8 cellular contexts compared by ENCODE assay signal in the genomic region with DNA sequence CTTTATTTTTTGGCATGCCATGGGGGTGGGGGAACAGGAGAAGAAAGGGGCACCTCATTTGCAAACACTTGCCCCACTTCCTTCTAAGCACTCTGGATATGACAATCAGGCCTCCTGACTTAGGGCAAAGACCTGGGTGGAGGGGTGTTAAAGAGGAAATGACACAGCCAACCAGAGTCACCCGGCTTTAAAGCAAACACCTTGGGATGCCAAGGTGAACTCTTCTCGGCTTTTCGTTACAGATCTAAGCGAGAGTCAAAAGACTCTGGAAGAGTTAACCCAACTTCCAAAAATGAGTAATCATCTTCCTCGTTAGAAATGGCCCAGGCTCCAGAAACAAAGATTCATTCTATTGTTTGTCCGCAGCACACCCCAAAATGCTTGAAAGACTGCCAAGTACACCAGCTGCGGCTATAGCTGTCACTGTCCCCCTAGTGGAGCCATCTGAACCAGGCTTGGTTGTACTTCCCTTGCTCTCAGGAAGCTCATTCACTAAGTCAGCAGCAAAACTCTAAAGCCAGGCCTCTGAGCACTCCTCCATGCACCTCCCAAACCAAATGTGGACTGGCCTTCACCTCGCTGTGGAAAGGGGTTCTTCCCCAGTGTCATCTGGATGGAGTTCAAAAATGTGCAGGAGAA. TPM values are rescaled to one million over a fixed set of nuclear protein-coding genes. Genes with fewer than 3 reads are reported as not detected.
DNase-seq lines count a peak whose midpoint lies in the region; ATAC-seq and TF ChIP-seq lines count a peak whose summit lies in the region.

No MANE protein-coding gene starts in this region.

- H3K4me1 ChIP-seq in Peyer's patch (peaks cover 21 to 85% (median 63%) of the 10 kb centered on the region in 4 donors), heart left ventricle (peaks cover 16 to 99% (median 91%) of the 10 kb centered on the region in 12 donors), gastrocnemius medialis (peaks cover 83 to 86% of the 10 kb centered on the region in 2 donors)

- DNase-seq in AG04449 (ENCODE audit: low read depth, low spot score) (no peak), Peyer's patch (peak; percentile 62 to 92 (median 80)), heart left ventricle (peak; percentile 74 to 83 (median 81)), gastrocnemius medialis (peak in 1 of 2 donors; percentile 72), T1000 (lab: John Stamatoyannopoulos, UW) (no peak)
- DNase-seq in activated naive CD4-positive, alpha-beta T cell treated with anti-CD3 and anti-CD28 coated beads, Interleukin-2, amount 50 U/mL, for 72 hours (ENCODE audit: low spot score in 2 of 2): peak; percentile 63 to 71

- H3K9me3 ChIP-seq in Peyer's patch: no peaks in the 10 kb centered on the region
- H3K9me3 ChIP-seq in heart left ventricle: no peaks in the 10 kb centered on the region
- H3K9me3 ChIP-seq in gastrocnemius medialis: no peaks in the 10 kb centered on the region

- H3K9me3 Mint-ChIP-seq in activated naive CD4-positive, alpha-beta T cell treated with anti-CD3 and anti-CD28 coated beads, Interleukin-2, amount 50 U/mL, for 72 hours: no peaks in the 10 kb centered on the region

- peak overlapping the region; percentile 62 to 96 for H3K27ac Mint-ChIP-seq in activated naive CD4-positive, alpha-beta T cell treated with anti-CD3 and anti-CD28 coated beads, Interleukin-2, amount 50 U/mL, for 72 hours

- 24 to 37% (median 31%) methylated on average over 8 of the region's 8 CpGs for WGBS in heart left ventricle, 4 donors

- no peaks in the 10 kb centered on the region for H3K36me3 ChIP-seq in Peyer's patch
- H3K36me3 ChIP-seq in heart left ventricle: no peaks in the 10 kb centered on the region
- no peaks in the 10 kb centered on the region for H3K36me3 ChIP-seq in gastrocnemius medialis

- H3K27ac ChIP-seq in Peyer's patch (peak overlapping the region; percentile 66 to 85 (median 78)), heart left ventricle (peak overlapping the region; percentile 18 to 93 (median 80)), gastrocnemius medialis (peak overlapping the region; percentile 92 to 97 (median 92))

- in situ Hi-C loops in gastrocnemius medialis (cut with MboI; ENCODE audit: low sequenced_read_pairs in 4 of 4): no loop called here

- H3K36me3 Mint-ChIP-seq in activated naive CD4-positive, alpha-beta T cell treated with anti-CD3 and anti-CD28 coated beads, Interleukin-2, amount 50 U/mL, for 72 hours: peaks cover 7 to 8% of the 10 kb centered on the region in 2 donors

- no peak for TF ChIP-seq POLR2A in Peyer's patch (IDR thresholded peaks at IDR 0.05)
- TF ChIP-seq POLR2A in heart left ventricle (IDR thresholded peaks at IDR 0.05): no peak
- no peak for TF ChIP-seq POLR2A in gastrocnemius medialis (IDR thresholded peaks at IDR 0.05)

- ATAC-seq in GM18517 (IDR thresholded peaks at IDR 0.05; ENCODE audit: unreplicated experiment) (peak; percentile 37), HG03025 (IDR thresholded peaks at IDR 0.05; ENCODE audit: low FRiP score, unreplicated experiment) (peak; percentile 31), heart left ventricle (peak; percentile 19 to 60 (median 48)), gastrocnemius medialis (peak; percentile 14 to 29)
- peak; percentile 51 to 67 for ATAC-seq in activated naive CD4-positive, alpha-beta T cell treated with anti-CD3 and anti-CD28 coated beads, Interleukin-2, amount 50 U/mL, for 72 hours

- H3K4me3 ChIP-seq in AG04449 (ENCODE audit: low read depth, low read length) (no peak overlapping the region), Peyer's patch (peak overlapping the region in 1 of 4 donors; percentile 4), heart left ventricle (peak overlapping the region in 1 of 12 donors; percentile 33), gastrocnemius medialis (no peak overlapping the region)

- H3K27me3 ChIP-seq in Peyer's patch (no peaks in the 10 kb centered on the region), heart left ventricle (no peaks in the 10 kb centered on the region), gastrocnemius medialis (no peaks in the 10 kb centered on the region)

- POLR2A ChIA-PET in AG04449 (lab: Yijun Ruan, JAX): no interaction called here

- TF ChIP-seq CTCF in AG04449 (IDR thresholded peaks at IDR 0.05; ENCODE audit: insufficient read depth, low read length, missing control alignments) (peak; percentile 24), Peyer's patch (IDR thresholded peaks at IDR 0.05) (peak; percentile 46 to 82 (median 70)), heart left ventricle (IDR thresholded peaks at IDR 0.05) (peak; percentile 35 to 69 (median 57)), gastrocnemius medialis (IDR thresholded peaks at IDR 0.05 in 4 of 5, conservative IDR thresholded peaks at IDR 0.05 in 1 of 5) (peak; percentile 52 to 70 (median 63))

- CTCF ChIA-PET in AG04449 (lab: Yijun Ruan, JAX): interaction anchor here (1.4 to 8.5 kb wide), 3 partner anchors 13 to 22 kb away, joined by 3 to 56 read pairs (median 4); no protein-coding TSS in a partner anchor

- intact Hi-C loops in heart left ventricle (cut with DNase I): no loop called here
- intact Hi-C loops in gastrocnemius medialis (cut with DNase I; ENCODE audit: low total_unique reads): no loop called here

RNA-seq across cellular contexts. Expression of a gene that starts 24.8 kb away (rescaled TPM):
- 10 to 100 TPM; 72.7 to 92.1 (median 80.5) TPM for total RNA-seq in Peyer's patch
- 10 to 100 TPM in 1 of 2 donors, 1 to 10 TPM in 1; 6.1 to 11.8 TPM for total RNA-seq in activated naive CD4-positive, alpha-beta T cell treated with anti-CD3 and anti-CD28 coated beads, Interleukin-2, amount 50 U/mL, for 72 hours
- total RNA-seq in heart left ventricle: 10 to 100 TPM; 30.2 to 57.7 (median 36.3) TPM
- polyA plus RNA-seq in heart left ventricle: 10 to 100 TPM; 23.7 to 25.6 TPM
- total RNA-seq in gastrocnemius medialis: 100 to 1,000 TPM; 140 to 253 (median 192) TPM

Comparison
In these comparisons a context has a peak if more than half of its experiments do, and no peak if none do; other contexts are left out.
1. DNase-seq: peak in Peyer's patch (3 of 3), activated naive CD4-positive, alpha-beta T cell treated with anti-CD3 and anti-CD28 coated beads, Interleukin-2, amount 50 U/mL, for 72 hours (2 of 2) and heart left ventricle (5 of 5); none in AG04449 (single experiment) and T1000 (single experiment).
2. Peak in every context shown above with its lines, with median percentiles within 50 percentile points of each other: CTCF ChIP-seq, ATAC-seq and H3K27ac ChIP-seq.